In the genomic region with DNA sequence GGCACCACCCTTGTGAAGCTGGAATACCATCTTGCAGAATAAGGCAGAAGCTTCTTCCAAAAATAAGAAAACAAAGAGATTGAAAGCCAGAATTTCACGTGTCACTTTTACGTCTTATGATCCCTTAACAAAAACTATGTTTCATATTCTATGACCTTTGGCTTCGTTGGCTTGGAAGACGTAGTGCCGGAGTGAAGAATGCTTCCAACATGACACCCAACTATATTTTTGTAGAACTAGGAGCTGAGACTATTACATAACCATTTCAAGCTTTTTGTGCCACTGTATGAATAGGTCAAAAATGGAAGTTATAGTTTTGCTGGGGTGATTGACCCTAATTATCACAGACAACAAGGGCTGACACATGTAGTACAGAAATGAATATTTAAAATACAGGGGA, we compare ENCODE assay signal across 26 cellular contexts.
"Had no signal": no experiment of that assay in that cellular context is flagged by ENCODE, and none has a peak within 500 bp of the region (broad histone marks: within the 10 kb centered on the region; RNA-seq: fewer than 3 reads in every experiment).

No MANE protein-coding gene starts in this region.

- H3K27ac ChIP-seq: stomach, suprapubic skin, testis, thoracic aorta, thyroid gland, tibial artery, tibial nerve, transverse colon, upper lobe of left lung, upper lobe of right lung, uterus, vagina had no signal

- ATAC-seq: stimulated activated effector memory CD8-positive, alpha-beta T cell treated with anti-CD3 and anti-CD28 coated beads, Interleukin-12 subunit alpha, Interleukin-12 subunit beta, amount 100 ng/mL, for 72 hours; stimulated activated memory B cell treated with anti-CD40 and anti-IgM and Interleukin-4, amounts not matched to agents 10 μg/mL and 1 μg/mL and 100 μg/mL, for 72 hours; stimulated activated naive B cell treated with anti-CD40 and anti-IgM and Interleukin-4, amounts not matched to agents 10 μg/mL and 1 μg/mL and 100 μg/mL, for 72 hours; stimulated activated naive CD8-positive, alpha-beta T cell treated with anti-CD3 and anti-CD28 coated beads, Interleukin-15, amount 100 ng/mL, for 72 hours; stimulated activated naive CD8-positive, alpha-beta T cell treated with anti-CD3 and anti-CD28 coated beads, Interleukin-15, Interleukin-2, amounts not matched to agents 100 U/mL and 50 U/mL, for 24 hours; upper lobe of right lung had no signal

- H3K27me3 ChIP-seq: stomach, suprapubic skin, testis, thyroid gland, tibial artery, tibial nerve, transverse colon, upper lobe of left lung, upper lobe of right lung, uterus, vagina had no signal

- H3K4me3 ChIP-seq: stomach, suprapubic skin, testis, thoracic aorta, thyroid gland, tibial artery, tibial nerve, transverse colon, upper lobe of left lung, upper lobe of right lung, uterus, vagina had no signal

- DNase-seq: stimulated activated CD4-positive, alpha-beta T cell treated with anti-CD3 and anti-CD28 coated beads, Interleukin-2, amount 100 ng/mL, for 48 hours; stimulated activated CD4-positive, alpha-beta T cell treated with anti-CD3 and anti-CD28 coated beads, Interleukin-4, amount 100 ng/mL, for 1 hour; stimulated activated CD4-positive, alpha-beta T cell treated with anti-CD3 and anti-CD28 coated beads, Interleukin-4, amount 100 ng/mL, for 24 hours; stimulated activated CD4-positive, alpha-beta T cell treated with anti-CD3 and anti-CD28 coated beads, Interleukin-4, amount 100 ng/mL, for 4 hours; stimulated activated CD8-positive, alpha-beta memory T cell treated with anti-CD3 and anti-CD28 coated beads, Interleukin-4, amount 100 ng/mL, for 48 hours; stimulated activated naive B cell treated with anti-CD40 and anti-IgM and Interleukin-4, amounts not matched to agents 10 μg/mL and 1 μg/mL and 100 μg/mL, for 72 hours; stimulated activated naive CD4-positive, alpha-beta T cell; stimulated activated naive CD4-positive, alpha-beta T cell treated with Interleukin-2 at 50 U/mL for 16 hours; stimulated activated naive CD8-positive, alpha-beta T cell treated with anti-CD3 and anti-CD28 coated beads, Interleukin-15, amount 100 ng/mL, for 72 hours; stimulated activated naive CD8-positive, alpha-beta T cell treated with anti-CD3 and anti-CD28 coated beads, Interleukin-15, Interleukin-2, amounts not matched to agents 100 U/mL and 50 U/mL, for 24 hours; stomach; substantia nigra; testis; thyroid gland; tibial artery; transverse colon; trophoblast cell; upper lobe of left lung; upper lobe of right lung; uterus had no signal

- H3K36me3 ChIP-seq: stomach, suprapubic skin, thoracic aorta, thyroid gland, tibial artery, tibial nerve, transverse colon, upper lobe of left lung, upper lobe of right lung, uterus, vagina had no signal

- H3K4me1 ChIP-seq: stomach, suprapubic skin, testis, thyroid gland, tibial nerve, transverse colon, upper lobe of left lung, upper lobe of right lung, uterus, vagina had no signal

- H3K9me3 ChIP-seq: stomach, suprapubic skin, testis, thoracic aorta, thyroid gland, tibial artery, tibial nerve, transverse colon, upper lobe of left lung, upper lobe of right lung, uterus, vagina had no signal
